In genomic region chr20:61585764-61586163, GRCh38 we compare ENCODE assay signal across 2 cellular contexts.
TF ChIP-seq lines count a peak whose summit lies in the region.

No MANE protein-coding gene starts in this region.

TF ChIP-seq in HepG2, 621 proteins besides CTCF, POLR2A, EP300 and RAD21 (continues in another document):
- TF ChIP-seq PBX2 (CRISPR knock-in tag; IDR thresholded peaks at IDR 0.05) = no peak
- TF ChIP-seq ZNF282 (IDR thresholded peaks at IDR 0.05; ENCODE audit: partially characterized antibody) = no peak
- no peak for TF ChIP-seq ZBTB37 (CRISPR knock-in tag; IDR thresholded peaks at IDR 0.05)
- TF ChIP-seq ZHX1 (CRISPR knock-in tag; IDR thresholded peaks at IDR 0.05; ENCODE audit: low read depth) = no peak
- no peak for TF ChIP-seq HNRNPH1 (optimal IDR thresholded peaks at IDR 0.05; ENCODE audit: low read depth, low read length)
- TF ChIP-seq PRDM15 (CRISPR knock-in tag; IDR thresholded peaks at IDR 0.05) = no peak
- TF ChIP-seq CHD4 (IDR thresholded peaks at IDR 0.05; ENCODE audit: borderline replicate concordance, low read length) = no peak
- no peak for TF ChIP-seq IKZF4 (CRISPR knock-in tag; IDR thresholded peaks at IDR 0.05; ENCODE audit: borderline replicate concordance, low read depth, not compliant biosample characterization)
- no peak for TF ChIP-seq TP53 (CRISPR knock-in tag; conservative IDR thresholded peaks at IDR 0.05)
- no peak for TF ChIP-seq TEF (CRISPR knock-in tag; IDR thresholded peaks at IDR 0.05)
- no peak for TF ChIP-seq HMG20B (CRISPR knock-in tag; conservative IDR thresholded peaks at IDR 0.05)

TF ChIP-seq in IMR-90, 13 proteins besides CTCF, POLR2A, EP300 and RAD21:
- no peak for TF ChIP-seq MXI1 (IDR thresholded peaks at IDR 0.05; ENCODE audit: borderline replicate concordance, low read depth, low read length)
- no peak for TF ChIP-seq CHD1 (IDR thresholded peaks at IDR 0.05; ENCODE audit: low read depth, low read length)
- no peak for TF ChIP-seq BHLHE40 (IDR thresholded peaks at IDR 0.05; ENCODE audit: low read depth, low read length)
- TF ChIP-seq ELK1 (IDR thresholded peaks at IDR 0.05; ENCODE audit: borderline replicate concordance, low read depth, low read length) = no peak
- no peak for TF ChIP-seq SMC3 (IDR thresholded peaks at IDR 0.05; ENCODE audit: low read depth, low read length)
- no peak for TF ChIP-seq RCOR1 (IDR thresholded peaks at IDR 0.05; ENCODE audit: insufficient replicate concordance, low read length)
- no peak for TF ChIP-seq NFE2L2 (IDR thresholded peaks at IDR 0.05; ENCODE audit: low read depth, low read length)
- no peak for TF ChIP-seq USF2 (IDR thresholded peaks at IDR 0.05; ENCODE audit: low read depth, low read length)
